Comparison of ENCODE assay signal across 20 cellular contexts in genomic region chr19:2341987-2342386, GRCh38. TPM values are rescaled to one million over a fixed set of nuclear protein-coding genes. Genes with fewer than 3 reads are reported as not detected.
"Had no signal": no experiment of that assay in that cellular context is flagged by ENCODE, and none has a peak within 500 bp of the region (broad histone marks: within the 10 kb centered on the region; RNA-seq: fewer than 3 reads in every experiment).

No MANE protein-coding gene starts in this region.

- H3K9me3 ChIP-seq: ascending aorta, colonic mucosa, ovary, testis, upper lobe of right lung had no signal

- H3K9me3 Mint-ChIP-seq: activated naive CD4-positive, alpha-beta T cell treated with anti-CD3 and anti-CD28 coated beads, Interleukin-2, amount 50 U/mL, for 24 hours; activated T-cell treated with anti-CD3 and anti-CD28 coated beads, Interleukin-2, amount 50 U/mL, for 72 hours; central memory CD8-positive, alpha-beta T cell; naive thymus-derived CD8-positive, alpha-beta T cell; stimulated activated effector memory CD8-positive, alpha-beta T cell treated with anti-CD3 and anti-CD28 coated beads, Interleukin-12 subunit alpha, Interleukin-12 subunit beta, amount 100 ng/mL, for 72 hours; T-helper 2 cell treated with Interferon-gamma antibody and Interleukin-4, amounts not matched to agents 5 μg/mL and 100 μg/mL, for 36 hours had no signal

- H3K4me3 ChIP-seq: ascending aorta, colonic mucosa, ovary, testis, upper lobe of right lung had no signal

- H3K27me3 ChIP-seq: ascending aorta, colonic mucosa, ovary, testis, upper lobe of right lung had no signal

- DNase-seq: activated CD4-positive, alpha-beta T cell treated with anti-CD3 and anti-CD28 coated beads, Interleukin-2, amount 50 U/mL, for 4 hours; activated effector memory CD4-positive, alpha-beta T cell treated with anti-CD3 and anti-CD28 coated beads, Interleukin-2, amount 50 U/mL, for 16 hours; activated T-cell treated with anti-CD3 and anti-CD28 coated beads, Interleukin-2, amount 50 U/mL, for 72 hours; colonic mucosa; hypothalamus; mesenchymal stem cell; naive thymus-derived CD8-positive, alpha-beta T cell; stimulated activated CD4-positive, alpha-beta T cell treated with anti-CD3 and anti-CD28 coated beads, Interleukin-4, amount 100 ng/mL, for 24 hours; testis; upper lobe of right lung had no signal

- H3K27me3 Mint-ChIP-seq: activated naive CD4-positive, alpha-beta T cell treated with anti-CD3 and anti-CD28 coated beads, Interleukin-2, amount 50 U/mL, for 24 hours; central memory CD8-positive, alpha-beta T cell; naive thymus-derived CD8-positive, alpha-beta T cell had no signal

- H3K27ac ChIP-seq: ascending aorta, colonic mucosa, ovary, testis, upper lobe of right lung had no signal

- H3K4me1 Mint-ChIP-seq: activated naive CD4-positive, alpha-beta T cell treated with anti-CD3 and anti-CD28 coated beads, Interleukin-2, amount 50 U/mL, for 24 hours had no signal

- H3K36me3 ChIP-seq: colonic mucosa, ovary, upper lobe of right lung had no signal

- H3K27ac Mint-ChIP-seq: activated naive CD4-positive, alpha-beta T cell treated with anti-CD3 and anti-CD28 coated beads, Interleukin-2, amount 50 U/mL, for 24 hours; activated T-cell treated with anti-CD3 and anti-CD28 coated beads, Interleukin-2, amount 50 U/mL, for 72 hours; naive thymus-derived CD8-positive, alpha-beta T cell; stimulated activated effector memory CD8-positive, alpha-beta T cell treated with anti-CD3 and anti-CD28 coated beads, Interleukin-12 subunit alpha, Interleukin-12 subunit beta, amount 100 ng/mL, for 72 hours; T-helper 2 cell treated with Interferon-gamma antibody and Interleukin-4, amounts not matched to agents 5 μg/mL and 100 μg/mL, for 36 hours had no signal

- H3K4me1 ChIP-seq: ascending aorta, colonic mucosa, testis, upper lobe of right lung had no signal

- H3K4me3 Mint-ChIP-seq: activated naive CD4-positive, alpha-beta T cell treated with anti-CD3 and anti-CD28 coated beads, Interleukin-2, amount 50 U/mL, for 24 hours; activated T-cell treated with anti-CD3 and anti-CD28 coated beads, Interleukin-2, amount 50 U/mL, for 72 hours; central memory CD8-positive, alpha-beta T cell; naive thymus-derived CD8-positive, alpha-beta T cell; stimulated activated effector memory CD8-positive, alpha-beta T cell treated with anti-CD3 and anti-CD28 coated beads, Interleukin-12 subunit alpha, Interleukin-12 subunit beta, amount 100 ng/mL, for 72 hours; T-helper 2 cell treated with Interferon-gamma antibody and Interleukin-4, amounts not matched to agents 5 μg/mL and 100 μg/mL, for 36 hours had no signal

RNA-seq across cellular contexts. Expression of gene TMPRSS9, which starts 18.1 kb away (rescaled TPM):
- total RNA-seq: activated CD8-positive, alpha-beta memory T cell treated with anti-CD3 and anti-CD28 coated beads for 36 hours; ascending aorta; naive thymus-derived CD8-positive, alpha-beta T cell; pulmonary artery endothelial cell; sciatic nerve; upper lobe of right lung had no signal
- polyA plus RNA-seq: keratinocyte; naive thymus-derived CD8-positive, alpha-beta T cell had no signal

RNA-seq across cellular contexts. Expression of gene LINGO3, which starts 34.0 kb away (rescaled TPM):
- total RNA-seq: activated T-cell treated with anti-CD3 and anti-CD28 coated beads, Interleukin-2, amount 50 U/mL, for 72 hours; ascending aorta; ovary; pulmonary artery endothelial cell; sciatic nerve; upper lobe of right lung had no signal
- polyA plus RNA-seq: keratinocyte, ovary had no signal
